Comparison of ENCODE assay signal across 10 cellular contexts in genomic region chr18:12882416-12882815, GRCh38. TPM values are rescaled to one million over a fixed set of nuclear protein-coding genes. Genes with fewer than 3 reads are reported as not detected.
DNase-seq lines count a peak whose midpoint lies in the region; ATAC-seq, FAIRE-seq and TF ChIP-seq lines count a peak whose summit lies in the region.
"Had no signal": no experiment of that assay in that cellular context is flagged by ENCODE, and none has a peak within 500 bp of the region (broad histone marks: within the 10 kb centered on the region; RNA-seq: fewer than 3 reads in every experiment).

No MANE protein-coding gene starts in this region.

- no peak for DNase-seq in activated CD4-positive, alpha-beta T cell treated with anti-CD3 and anti-CD28 coated beads, Interleukin-2, amount 10 ng/mL, durations not matched to agents 7 days and 5 days
- DNase-seq in activated CD4-positive, alpha-beta T cell treated with anti-CD3 and anti-CD28 coated beads, Interleukin-2, amount 50 U/mL, for 48 hours: no peak
- DNase-seq in superior temporal gyrus (ENCODE audit: extremely low spot score) (peak; percentile 42), GM12892 (ENCODE audit: insufficient read length) (no peak), NOMO-1 (lab: John Stamatoyannopoulos, UW; ENCODE audit: unreplicated experiment in 2 of 2) (no peak), NOMO-1 treated with dmso at 0.1 percent for 144 hours (lab: John Stamatoyannopoulos, UW; ENCODE audit: unreplicated experiment) (no peak)
- DNase-seq: DMS79; stimulated activated CD4-positive, alpha-beta T cell treated with anti-CD3 and anti-CD28 coated beads, Interleukin-1b, Interleukin-23, amount 100 ng/mL, for 48 hours had no signal

- H3K4me3 Mint-ChIP-seq in activated CD4-positive, alpha-beta T cell treated with anti-CD3 and anti-CD28 coated beads, Interleukin-2, amount 10 ng/mL, durations not matched to agents 7 days and 5 days: peak overlapping the region; percentile 91
- peak overlapping the region; percentile 89 for H3K4me3 Mint-ChIP-seq in activated T-helper 17 cell treated with anti-CD3 and anti-CD28 coated beads, Interleukin-2, amount 50 U/mL, for 72 hours

- CTCF ChIA-PET in activated CD4-positive, alpha-beta T cell treated with anti-CD3 and anti-CD28 coated beads, Interleukin-2, amount 10 ng/mL, durations not matched to agents 7 days and 5 days (lab: Charles Lee): interaction anchor here (0.9 to 3.1 kb wide), 9 partner anchors 10 to 79 kb away, joined by 3 to 10 read pairs (median 4); no protein-coding TSS in a partner anchor

- H3K27ac Mint-ChIP-seq in activated CD4-positive, alpha-beta T cell treated with anti-CD3 and anti-CD28 coated beads, Interleukin-2, amount 10 ng/mL, durations not matched to agents 7 days and 5 days: peak overlapping the region; percentile 90
- peak overlapping the region; percentile 97 for H3K27ac Mint-ChIP-seq in activated T-helper 17 cell treated with anti-CD3 and anti-CD28 coated beads, Interleukin-2, amount 50 U/mL, for 72 hours

- no peak for FAIRE-seq in GM12892 (lab: Jason Lieb, UNC)

- H3K4me3 ChIP-seq in iPS-18c (ENCODE audit: insufficient read depth, low read depth, low read length): peak overlapping the region; percentile 77; the same call in 1 of the 2 replicates

- POLR2A ChIA-PET in activated CD4-positive, alpha-beta T cell treated with anti-CD3 and anti-CD28 coated beads, Interleukin-2, amount 10 ng/mL, durations not matched to agents 7 days and 5 days (lab: Charles Lee): no interaction called here

- no peak for TF ChIP-seq POLR2A in GM12892 (IDR thresholded peaks at IDR 0.05; ENCODE audit: low read depth, low read length)

- no peaks in the 10 kb centered on the region for H3K9me3 Mint-ChIP-seq in activated CD4-positive, alpha-beta T cell treated with anti-CD3 and anti-CD28 coated beads, Interleukin-2, amount 10 ng/mL, durations not matched to agents 7 days and 5 days
- H3K9me3 Mint-ChIP-seq in activated T-helper 17 cell treated with anti-CD3 and anti-CD28 coated beads, Interleukin-2, amount 50 U/mL, for 72 hours: no peaks in the 10 kb centered on the region

- no peaks in the 10 kb centered on the region for H3K27me3 Mint-ChIP-seq in activated CD4-positive, alpha-beta T cell treated with anti-CD3 and anti-CD28 coated beads, Interleukin-2, amount 10 ng/mL, durations not matched to agents 7 days and 5 days
- no peaks in the 10 kb centered on the region for H3K27me3 Mint-ChIP-seq in activated T-helper 17 cell treated with anti-CD3 and anti-CD28 coated beads, Interleukin-2, amount 50 U/mL, for 72 hours

- no peaks in the 10 kb centered on the region for H3K9me3 ChIP-seq in iPS-18c (ENCODE audit: control insufficient read depth, insufficient read depth, low read length)

- peaks cover 60% of the 10 kb centered on the region for H3K4me1 Mint-ChIP-seq in activated CD4-positive, alpha-beta T cell treated with anti-CD3 and anti-CD28 coated beads, Interleukin-2, amount 10 ng/mL, durations not matched to agents 7 days and 5 days
- peaks cover 37% of the 10 kb centered on the region for H3K4me1 Mint-ChIP-seq in activated T-helper 17 cell treated with anti-CD3 and anti-CD28 coated beads, Interleukin-2, amount 50 U/mL, for 72 hours

- no peak for ATAC-seq in activated T-helper 17 cell treated with anti-CD3 and anti-CD28 coated beads, Interleukin-2, amount 50 U/mL, for 72 hours (replicated peaks)

- peaks cover 13% of the 10 kb centered on the region for H3K36me3 Mint-ChIP-seq in activated CD4-positive, alpha-beta T cell treated with anti-CD3 and anti-CD28 coated beads, Interleukin-2, amount 10 ng/mL, durations not matched to agents 7 days and 5 days (ENCODE audit: low read depth)
- peaks cover 32% of the 10 kb centered on the region for H3K36me3 Mint-ChIP-seq in activated T-helper 17 cell treated with anti-CD3 and anti-CD28 coated beads, Interleukin-2, amount 50 U/mL, for 72 hours (ENCODE audit: low read depth)

RNA-seq across cellular contexts. Expression of gene PTPN2, which starts 1.6 kb away (rescaled TPM):
- 10 to 100 TPM; 61.0 to 69.7 TPM for total RNA-seq in activated CD4-positive, alpha-beta T cell treated with anti-CD3 and anti-CD28 coated beads, Interleukin-2, amount 10 ng/mL, durations not matched to agents 7 days and 5 days
- 10 to 100 TPM; 72.1 to 78.7 TPM for total RNA-seq in activated T-helper 17 cell treated with anti-CD3 and anti-CD28 coated beads, Interleukin-2, amount 50 U/mL, for 72 hours
- polyA plus RNA-seq in GM12892 (2012; ENCODE audit: missing spikeins): 37.5 TPM
